ENCODE assay signal across 15 cellular contexts in genomic region chr3:98893740-98894139, GRCh38. TPM values are rescaled to one million over a fixed set of nuclear protein-coding genes. Genes with fewer than 3 reads are reported as not detected.
DNase-seq lines count a peak whose midpoint lies in the region; ATAC-seq, FAIRE-seq and TF ChIP-seq lines count a peak whose summit lies in the region.
"Had no signal": no experiment of that assay in that cellular context is flagged by ENCODE, and none has a peak within 500 bp of the region (broad histone marks: within the 10 kb centered on the region; RNA-seq: fewer than 3 reads in every experiment).

No MANE protein-coding gene starts in this region.

- no peaks in the 10 kb centered on the region for H3K9me1 ChIP-seq in keratinocyte (ENCODE audit: control insufficient read depth, extremely low read depth, insufficient read depth, low read length)

- ATAC-seq in CD4-positive, alpha-beta T cell (ENCODE audit: poor library complexity): no peak
- ATAC-seq: natural killer cell treated with Interleukin-12 subunit alpha and Interleukin-12 subunit beta and Interleukin-15 and Interleukin-18, amount 100 ng/mL, for 72 hours had no signal

- H2AFZ ChIP-seq in astrocyte (ENCODE audit: low read depth, low read length): no peak overlapping the region
- no peak overlapping the region for H2AFZ ChIP-seq in keratinocyte (ENCODE audit: control insufficient read depth, low read length)

- POLR2A ChIA-PET in CD4-positive, alpha-beta T cell (lab: Charles Lee): no interaction called here

- H3K27me3 ChIP-seq in BE2C: no peaks in the 10 kb centered on the region
- no peaks in the 10 kb centered on the region for H3K27me3 ChIP-seq in astrocyte (ENCODE audit: insufficient read depth, low read length)
- no peaks in the 10 kb centered on the region for H3K27me3 ChIP-seq in keratinocyte (ENCODE audit: control insufficient read depth, extremely low read depth, insufficient read depth, low read length)
- no peaks in the 10 kb centered on the region for H3K27me3 ChIP-seq in CD4-positive, alpha-beta T cell (ENCODE audit: control insufficient read depth, insufficient read depth, low read length)
- H3K27me3 ChIP-seq: upper lobe of left lung had no signal

- dilution Hi-C loops in keratinocyte (cut with MboI; ENCODE audit: extremely low pct_ligation_motif_present, low sequenced_read_pairs): no loop called here

- peaks cover 100% of the 10 kb centered on the region for H3K79me2 ChIP-seq in astrocyte (ENCODE audit: insufficient read depth, low read length)
- H3K79me2 ChIP-seq in keratinocyte (ENCODE audit: control insufficient read depth, insufficient read depth, low read length): peaks cover 100% of the 10 kb centered on the region

- peak overlapping the region; percentile 87 for H3K4me2 ChIP-seq in astrocyte (ENCODE audit: low read length)
- peak overlapping the region; percentile 81 for H3K4me2 ChIP-seq in keratinocyte (ENCODE audit: control insufficient read depth, extremely low read depth, insufficient read depth, low read depth, low read length)

- no peaks in the 10 kb centered on the region for H3K27me3 Mint-ChIP-seq in astrocyte (ENCODE audit: low read depth, unreplicated experiment)
- no peaks in the 10 kb centered on the region for H3K27me3 Mint-ChIP-seq in CD4-positive, alpha-beta T cell
- H3K27me3 Mint-ChIP-seq: B cell had no signal

- peak; percentile 35 for DNase-seq in BE2C
- peak; percentile 89 for DNase-seq in M059J (ENCODE audit: low read depth)
- peak; percentile 77 for DNase-seq in astrocyte (ENCODE audit: low read depth)
- DNase-seq in keratinocyte (ENCODE audit: low read depth, low spot score): no peak
- no peak for DNase-seq in GF-D8 (lab: John Stamatoyannopoulos, UW)
- no peak for DNase-seq in T-helper 2 cell
- DNase-seq in CD4-positive, alpha-beta T cell: no peak
- DNase-seq in head of caudate nucleus: no peak
- DNase-seq: activated CD8-positive, alpha-beta memory T cell treated with anti-CD3 and anti-CD28 coated beads, Interleukin-2, amount 50 U/mL, for 48 hours; NCI-H1694 treated with DMSO at 0.1 percent for 48 hours; T-helper 9 cell; upper lobe of left lung had no signal

- H3K9me3 Mint-ChIP-seq in astrocyte (ENCODE audit: unreplicated experiment): no peaks in the 10 kb centered on the region
- no peaks in the 10 kb centered on the region for H3K9me3 Mint-ChIP-seq in CD4-positive, alpha-beta T cell
- H3K9me3 Mint-ChIP-seq: natural killer cell treated with Interleukin-12 subunit alpha and Interleukin-12 subunit beta and Interleukin-15 and Interleukin-18, amount 100 ng/mL, for 72 hours had no signal

- no peak overlapping the region for H3K4me3 ChIP-seq in BE2C (ENCODE audit: low read depth, low read length)
- H3K4me3 ChIP-seq in astrocyte (ENCODE audit: insufficient read depth, low read depth, low read length): peak overlapping the region; percentile 95
- H3K4me3 ChIP-seq in keratinocyte (ENCODE audit: control insufficient read depth in 2 of 3, extremely low read depth in 1 of 3, insufficient read depth in 2 of 3, low read depth in 1 of 3, low read length in 3 of 3): peak overlapping the region; percentile 19 to 50 (median 30)
- H3K4me3 ChIP-seq: upper lobe of left lung had no signal

- FAIRE-seq in astrocyte (lab: Jason Lieb, UNC) (peak; percentile 59), keratinocyte (lab: Jason Lieb, UNC) (peak; percentile 63)
- FAIRE-seq: endothelial cell of umbilical vein had no signal

- peaks cover 22% of the 10 kb centered on the region for H3K4me1 Mint-ChIP-seq in astrocyte (ENCODE audit: low read depth, unreplicated experiment)
- no peaks in the 10 kb centered on the region for H3K4me1 Mint-ChIP-seq in CD4-positive, alpha-beta T cell (ENCODE audit: low read depth)
- H3K4me1 Mint-ChIP-seq: B cell had no signal

- intact Hi-C loops in CD4-positive, alpha-beta T cell (cut with DNase I, micrococcal nuclease): loop anchor here in 1 of 2 experiments (10.0 kb wide), 2 partner anchors 919 to 1129 kb away; partner anchors contain the start of genes ARL6 and RIOX2
- intact Hi-C loops in head of caudate nucleus (cut with DNase I): no loop called here

- H3K27ac ChIP-seq in astrocyte (ENCODE audit: low read depth, low read length) (peak overlapping the region; percentile 53), keratinocyte (ENCODE audit: control insufficient read depth, insufficient read depth, low read length) (no peak overlapping the region)
- H3K27ac ChIP-seq in CD4-positive, alpha-beta T cell (ENCODE audit: low read depth, low read length): no peak overlapping the region
- H3K27ac ChIP-seq: upper lobe of left lung had no signal

- peak overlapping the region; percentile 10 for H3K4me3 Mint-ChIP-seq in astrocyte (ENCODE audit: unreplicated experiment)
- H3K4me3 Mint-ChIP-seq in CD4-positive, alpha-beta T cell: no peak overlapping the region
- H3K4me3 Mint-ChIP-seq: B cell; natural killer cell treated with Interleukin-12 subunit alpha and Interleukin-12 subunit beta and Interleukin-15 and Interleukin-18, amount 100 ng/mL, for 72 hours had no signal

- CTCF ChIA-PET in CD4-positive, alpha-beta T cell (lab: Charles Lee): no interaction called here

- TF ChIP-seq CTCF in BE2C (IDR thresholded peaks at IDR 0.05; ENCODE audit: low read depth, low read length) (no peak), astrocyte (IDR thresholded peaks at IDR 0.05; ENCODE audit: insufficient read depth, low read depth, low read length) (no peak), keratinocyte (optimal IDR thresholded peaks at IDR 0.05 in 1 of 3, IDR thresholded peaks at IDR 0.05 in 1 of 3, conservative IDR thresholded peaks at IDR 0.05 in 1 of 3; ENCODE audit: extremely low read depth in 1 of 3, insufficient read depth in 2 of 3, low read length in 3 of 3) (no peak)
- TF ChIP-seq CTCF in CD4-positive, alpha-beta T cell (IDR thresholded peaks at IDR 0.05): no peak

- no peak overlapping the region for H3K27ac Mint-ChIP-seq in astrocyte (ENCODE audit: unreplicated experiment)
- no peak overlapping the region for H3K27ac Mint-ChIP-seq in CD4-positive, alpha-beta T cell
- H3K27ac Mint-ChIP-seq: B cell; natural killer cell treated with Interleukin-12 subunit alpha and Interleukin-12 subunit beta and Interleukin-15 and Interleukin-18, amount 100 ng/mL, for 72 hours had no signal

- no peaks in the 10 kb centered on the region for H3K36me3 Mint-ChIP-seq in astrocyte (ENCODE audit: low read depth, unreplicated experiment)
- no peaks in the 10 kb centered on the region for H3K36me3 Mint-ChIP-seq in CD4-positive, alpha-beta T cell (ENCODE audit: low read depth)
- H3K36me3 Mint-ChIP-seq: natural killer cell treated with Interleukin-12 subunit alpha and Interleukin-12 subunit beta and Interleukin-15 and Interleukin-18, amount 100 ng/mL, for 72 hours had no signal

- H4K20me1 ChIP-seq in astrocyte (ENCODE audit: insufficient read depth, low read length) (peaks cover 94% of the 10 kb centered on the region), keratinocyte (ENCODE audit: control insufficient read depth, extremely low read depth, insufficient read depth, low read length) (peaks cover 64% of the 10 kb centered on the region)

- H3K9ac ChIP-seq in astrocyte (ENCODE audit: low read length) (peak overlapping the region; percentile 93), keratinocyte (ENCODE audit: control insufficient read depth, extremely low read depth, insufficient read depth, low read length) (no peak overlapping the region)

- peaks cover 21% of the 10 kb centered on the region for H3K4me1 ChIP-seq in BE2C
- H3K4me1 ChIP-seq in astrocyte (ENCODE audit: insufficient read depth, low read length): peaks cover 68% of the 10 kb centered on the region
- peaks cover 75% of the 10 kb centered on the region for H3K4me1 ChIP-seq in keratinocyte (ENCODE audit: control insufficient read depth, extremely low read depth, insufficient read depth, low read length)

- H3K9me3 ChIP-seq in BE2C (no peaks in the 10 kb centered on the region), astrocyte (ENCODE audit: insufficient read depth, low read depth, low read length) (no peaks in the 10 kb centered on the region), keratinocyte (ENCODE audit: control insufficient read depth, low read depth, low read length) (no peaks in the 10 kb centered on the region)
- no peaks in the 10 kb centered on the region for H3K9me3 ChIP-seq in CD4-positive, alpha-beta T cell (ENCODE audit: control insufficient read depth, low read length)
- H3K9me3 ChIP-seq: upper lobe of left lung had no signal

- H3K36me3 ChIP-seq in BE2C: no peaks in the 10 kb centered on the region
- peaks cover 38% of the 10 kb centered on the region for H3K36me3 ChIP-seq in astrocyte (ENCODE audit: insufficient read depth, low read length)
- H3K36me3 ChIP-seq in keratinocyte (ENCODE audit: control insufficient read depth in 2 of 2, extremely low read depth in 1 of 2, insufficient read depth in 2 of 2, low read length in 2 of 2): peaks cover 21 to 47% of the 10 kb centered on the region in 2 experiments
- H3K36me3 ChIP-seq: upper lobe of left lung had no signal

RNA-seq across cellular contexts. Expression of gene DCBLD2, which starts 7.8 kb away (rescaled TPM):
- 10.5 TPM for polyA plus RNA-seq in BE2C (2012; ENCODE audit: insufficient read depth, insufficient read length, low read depth)
- 380 and 529 TPM in 2 replicates for total RNA-seq in M059J (2014; rRNA removed; shearing (Covaris generic))
- 214 and 243 TPM in 2 replicates for total RNA-seq in astrocyte
- 226 to 552 TPM (median 465 TPM) in 3 replicates for polyA plus RNA-seq in keratinocyte
- polyA plus RNA-seq in keratinocyte (2011; ENCODE audit: low read depth): 43.5 TPM
- polyA plus RNA-seq in keratinocyte (2011; cell fraction: cytosol; rRNA removed): 139 and 276 TPM in 2 replicates
- polyA plus RNA-seq in keratinocyte (2011; cell fraction: nucleus; rRNA removed): 427 and 537 TPM in 2 replicates
- polyA plus RNA-seq in keratinocyte (2012; ENCODE audit: low replicate concordance): 47.0 and 314 TPM in 2 replicates
- polyA minus RNA-seq in keratinocyte: 309 to 761 TPM (median 397 TPM) in 3 replicates
- 419 TPM for polyA minus RNA-seq in keratinocyte (2011; cell fraction: cytosol; rRNA and poly(A)+ RNA removed)
- polyA minus RNA-seq in keratinocyte (2011; cell fraction: nucleus; rRNA and poly(A)+ RNA removed): 805 and 1,429 TPM in 2 replicates
- 1 to 10 TPM; 2.2 to 2.5 TPM for total RNA-seq in CD4-positive, alpha-beta T cell

Comparison
In these comparisons a context has a peak if more than half of its experiments do, and no peak if none do; other contexts are left out.
1. DNase-seq: peak in BE2C (single experiment), M059J (single experiment) and astrocyte (single experiment); none in keratinocyte (single experiment), GF-D8 (single experiment), T-helper 2 cell (0 of 5), CD4-positive, alpha-beta T cell (0 of 10) and head of caudate nucleus (0 of 42).
2. RNA of gene DCBLD2, which starts 7.8 kb away (total RNA-seq): 380 to 529 TPM in M059J and 214 to 243 TPM in astrocyte; 2.2 to 2.5 TPM in CD4-positive, alpha-beta T cell; every median in the first group is over 10 times any median in the second.